27 cellular contexts compared by ENCODE assay signal in genomic region chr5:127926974-127927373, GRCh38.
"Had no signal": no experiment of that assay in that cellular context is flagged by ENCODE, and none has a peak within 500 bp of the region (broad histone marks: within the 10 kb centered on the region; RNA-seq: fewer than 3 reads in every experiment).

No MANE protein-coding gene starts in this region.

- H3K27ac ChIP-seq: body of pancreas, VCaP had no signal

- H3K9me3 ChIP-seq: body of pancreas had no signal

- FAIRE-seq: colon, frontal cortex had no signal

- H3K4me3 ChIP-seq: body of pancreas had no signal

- H3K27me3 ChIP-seq: body of pancreas had no signal

- DNase-seq: activated CD4-positive, alpha-beta memory T cell treated with anti-CD3 and anti-CD28 coated beads, Interleukin-2, amount 10 ng/mL, durations not matched to agents 7 days and 5 days; activated CD4-positive, alpha-beta T cell treated with anti-CD3 and anti-CD28 coated beads for 1 hour; activated CD4-positive, alpha-beta T cell treated with anti-CD3 and anti-CD28 coated beads for 4 hours; activated CD4-positive, alpha-beta T cell treated with anti-CD3 and anti-CD28 coated beads, Interleukin-2, amount 10 ng/mL, durations not matched to agents 7 days and 5 days; activated CD4-positive, alpha-beta T cell treated with anti-CD3 and anti-CD28 coated beads, Interleukin-2, amount 50 U/mL, for 4 hours; activated CD8-positive, alpha-beta memory T cell treated with anti-CD3 and anti-CD28 coated beads for 24 hours; activated effector memory CD4-positive, alpha-beta T cell treated with Interleukin-2 at 50 U/mL for 16 hours; activated gamma-delta T cell treated with Interleukin-2 at 50 U/mL for 16 hours; activated naive CD4-positive, alpha-beta T cell treated with anti-CD3 and anti-CD28 coated beads, Interleukin-2, amount 50 U/mL, for 16 hours; activated naive CD4-positive, alpha-beta T cell treated with Interleukin-2 at 50 U/mL for 16 hours; activated T-cell treated with anti-CD3 and anti-CD28 coated beads, Interleukin-2, amount 50 U/mL, for 4 hours; amniotic stem cell; anterior cingulate cortex; body of pancreas; caudate nucleus; effector memory CD4-positive, alpha-beta T cell; endodermal cell; foreskin fibroblast; head of caudate nucleus; hippocampal formation; T-helper 2 cell had no signal

- ATAC-seq: activated T-cell treated with anti-CD3 and anti-CD28 coated beads, Interleukin-2, amount 50 U/mL, for 4 hours; activated T-helper 17 cell treated with anti-CD3 and anti-CD28 coated beads, Interleukin-2, amount 50 U/mL, for 72 hours; body of pancreas; esophagus mucosa; WTC11 had no signal
